13 cellular contexts compared by ENCODE assay signal in the genomic region with DNA sequence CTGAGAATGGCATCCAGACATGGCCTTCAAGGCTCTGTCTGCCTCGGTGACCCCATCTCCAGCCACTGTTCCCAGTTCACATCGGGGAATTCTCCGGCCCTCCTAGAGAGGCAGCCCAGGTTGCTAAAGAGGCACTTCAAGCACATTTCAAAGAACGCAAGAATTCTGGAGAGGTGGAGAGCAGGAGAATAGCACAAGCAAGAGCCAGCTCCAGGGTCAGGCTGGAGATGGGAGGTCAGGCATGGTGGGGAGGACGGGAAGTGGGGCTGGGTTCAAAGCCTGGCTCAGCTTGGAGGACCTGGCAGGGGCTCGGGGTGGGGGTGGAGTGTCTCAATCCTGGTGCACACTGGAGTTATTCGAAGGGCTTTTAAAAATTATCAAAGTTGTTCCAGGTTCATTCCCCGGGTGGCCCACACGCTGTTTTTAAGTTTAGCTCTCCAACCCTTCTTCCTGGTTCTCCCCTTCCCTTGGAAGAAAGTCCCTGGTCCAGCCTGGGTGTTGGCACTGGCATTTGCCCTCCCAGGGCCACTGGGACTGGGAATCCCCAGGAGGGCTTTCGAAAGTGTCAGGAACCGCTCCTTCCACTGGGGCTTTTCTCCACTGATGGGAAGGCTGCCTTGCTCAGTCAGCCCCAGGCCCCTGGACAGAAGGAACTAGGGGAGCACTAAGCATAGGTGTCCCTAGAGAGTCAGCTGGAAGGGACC. TPM values are rescaled to one million over a fixed set of nuclear protein-coding genes. Genes with fewer than 3 reads are reported as not detected.
DNase-seq lines count a peak whose midpoint lies in the region; TF ChIP-seq lines count a peak whose summit lies in the region.
"Had no signal": no experiment of that assay in that cellular context is flagged by ENCODE, and none has a peak within 500 bp of the region (broad histone marks: within the 10 kb centered on the region; RNA-seq: fewer than 3 reads in every experiment).

No MANE protein-coding gene starts in this region.

- 0 out of 2 replicates have a peak overlapping the region, but pooled peaks have one; percentile 31 for H3K27ac ChIP-seq in SK-N-MC

- no peak for DNase-seq in T-helper 2 cell treated with Interferon-gamma antibody and Interleukin-4, amounts not matched to agents 5 μg/mL and 100 μg/mL, for 36 hours (ENCODE audit: low spot score)
- DNase-seq in T-helper 2 cell (no peak), SK-N-MC (ENCODE audit: low read depth, low spot score) (no peak), glutamatergic neuron (no peak), ureter (ENCODE audit: low spot score) (no peak), retina (no peak), iPS-NIHi7 (ENCODE audit: extremely low spot score) (no peak)
- DNase-seq: activated CD4-positive, alpha-beta T cell treated with anti-CD3 and anti-CD28 coated beads for 48 hours; amygdala; DMS79; NCI-H1105 treated with DMSO at 0.1 percent for 48 hours; NCI-H510A treated with DMSO at 0.1 percent for 48 hours had no signal

- peak overlapping the region; percentile 41 for H3K27ac Mint-ChIP-seq in T-helper 2 cell treated with Interferon-gamma antibody and Interleukin-4, amounts not matched to agents 5 μg/mL and 100 μg/mL, for 36 hours
- H3K27ac Mint-ChIP-seq in glutamatergic neuron (ENCODE audit: unreplicated experiment), result peak overlapping the region; percentile 94

- H3K9me3 ChIP-seq in SK-N-MC (ENCODE audit: low read depth, low read length), result no peaks in the 10 kb centered on the region
- no peaks in the 10 kb centered on the region for H3K9me3 ChIP-seq in skeletal muscle satellite cell (replicated peaks; ENCODE audit: low read length)

- H3K27me3 Mint-ChIP-seq in T-helper 2 cell treated with Interferon-gamma antibody and Interleukin-4, amounts not matched to agents 5 μg/mL and 100 μg/mL, for 36 hours (ENCODE audit: low read depth), result no peaks in the 10 kb centered on the region
- H3K27me3 Mint-ChIP-seq in glutamatergic neuron (ENCODE audit: unreplicated experiment), result peaks cover 5% of the 10 kb centered on the region

- no peaks in the 10 kb centered on the region for H3K36me3 ChIP-seq in SK-N-MC (ENCODE audit: insufficient read depth, low read length)
- H3K36me3 ChIP-seq in skeletal muscle satellite cell (ENCODE audit: insufficient read depth, low read length), result no peaks in the 10 kb centered on the region

- peaks cover 61% of the 10 kb centered on the region for H3K4me1 Mint-ChIP-seq in T-helper 2 cell treated with Interferon-gamma antibody and Interleukin-4, amounts not matched to agents 5 μg/mL and 100 μg/mL, for 36 hours (ENCODE audit: low read depth)
- H3K4me1 Mint-ChIP-seq in glutamatergic neuron (ENCODE audit: low read depth, unreplicated experiment), result peaks cover 58% of the 10 kb centered on the region

- no peak overlapping the region for H3K9ac ChIP-seq in SK-N-MC (ENCODE audit: insufficient read length)
- H3K9ac ChIP-seq in skeletal muscle satellite cell (ENCODE audit: low read depth, low read length), result no peak overlapping the region

- peaks cover 5% of the 10 kb centered on the region for H3K36me3 Mint-ChIP-seq in T-helper 2 cell treated with Interferon-gamma antibody and Interleukin-4, amounts not matched to agents 5 μg/mL and 100 μg/mL, for 36 hours (ENCODE audit: low read depth)
- no peaks in the 10 kb centered on the region for H3K36me3 Mint-ChIP-seq in glutamatergic neuron (ENCODE audit: unreplicated experiment)

- no peak overlapping the region for H3K4me3 Mint-ChIP-seq in T-helper 2 cell treated with Interferon-gamma antibody and Interleukin-4, amounts not matched to agents 5 μg/mL and 100 μg/mL, for 36 hours
- H3K4me3 Mint-ChIP-seq in glutamatergic neuron (ENCODE audit: unreplicated experiment), result peak overlapping the region; percentile 64

- peaks cover 35% of the 10 kb centered on the region for H3K4me1 ChIP-seq in skeletal muscle satellite cell (ENCODE audit: control insufficient read depth, insufficient read depth, low read length)

- TF ChIP-seq CTCF in glutamatergic neuron (IDR thresholded peaks at IDR 0.05; ENCODE audit: partially characterized antibody, unreplicated experiment), result no peak

- peak overlapping the region; percentile 38 for H3K4me2 ChIP-seq in skeletal muscle satellite cell (ENCODE audit: low read length)

- H3K4me3 ChIP-seq in SK-N-MC, result no peak overlapping the region
- H3K4me3 ChIP-seq in skeletal muscle satellite cell (ENCODE audit: low read length), result no peak overlapping the region

- no peaks in the 10 kb centered on the region for H3K27me3 ChIP-seq in skeletal muscle satellite cell (ENCODE audit: control insufficient read depth, insufficient read depth, low read length)

- no peaks in the 10 kb centered on the region for H3K9me3 Mint-ChIP-seq in T-helper 2 cell treated with Interferon-gamma antibody and Interleukin-4, amounts not matched to agents 5 μg/mL and 100 μg/mL, for 36 hours
- H3K9me3 Mint-ChIP-seq in glutamatergic neuron (ENCODE audit: unreplicated experiment), result peaks cover 10% of the 10 kb centered on the region

RNA-seq across cellular contexts. Expression of gene ZNF710, which starts 35.8 kb away (rescaled TPM):
- total RNA-seq in glutamatergic neuron (ENCODE audit: unreplicated experiment) (25.2 TPM), ureter (31.4 TPM)
- 8.9 and 15.9 TPM in 2 replicates for total RNA-seq in skeletal muscle satellite cell (2012; rRNA removed)
